In the genomic region with DNA sequence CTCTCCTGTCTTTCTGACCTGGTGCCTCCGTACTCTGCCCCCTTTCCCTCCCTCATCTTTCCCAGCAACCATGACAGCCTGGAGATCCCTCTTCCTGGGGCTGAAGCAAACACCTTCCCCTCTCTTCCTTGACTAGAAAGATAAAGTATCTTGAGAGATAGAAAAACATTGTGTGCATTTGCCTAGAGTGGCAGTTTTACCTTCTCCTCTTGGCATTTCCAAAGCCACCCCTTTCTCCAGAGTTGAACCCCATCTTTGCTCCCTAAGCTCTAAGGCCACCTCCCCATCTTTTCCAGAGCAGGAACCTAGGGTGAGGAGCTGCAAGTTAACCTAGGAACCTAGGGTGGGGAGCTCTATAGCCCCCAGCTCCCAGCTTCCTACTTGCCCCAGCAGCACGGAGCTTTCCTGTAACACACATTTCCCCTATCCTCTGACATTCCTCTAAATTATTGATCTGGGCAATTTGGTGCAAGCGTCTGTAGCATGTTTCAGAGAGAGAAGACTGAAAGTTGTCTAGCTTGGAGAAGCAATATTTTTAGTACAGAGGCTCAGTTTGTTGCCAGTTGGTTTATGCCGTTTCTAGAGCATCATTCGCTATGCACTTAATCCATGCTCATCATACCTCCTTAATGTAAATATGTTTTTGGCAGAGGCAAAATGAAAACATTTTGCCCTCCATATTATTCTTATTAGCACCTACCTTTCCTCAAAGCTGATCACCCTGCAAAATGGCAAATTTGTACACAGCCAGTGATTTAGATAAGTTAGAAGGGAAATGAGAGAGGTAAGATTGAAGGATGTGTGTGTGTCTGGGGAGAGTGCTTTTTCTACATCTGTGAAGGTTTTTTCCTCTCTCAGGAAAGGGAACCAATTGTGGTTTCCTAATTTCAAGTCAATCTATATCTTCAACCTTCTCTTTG, we compare ENCODE assay signal across 1 cellular context.
TF ChIP-seq lines count a peak whose summit lies in the region.

No MANE protein-coding gene starts in this region.

TF ChIP-seq in IMR-90, 13 proteins besides CTCF, POLR2A, EP300 and RAD21:
- TF ChIP-seq FOS (IDR thresholded peaks at IDR 0.05; ENCODE audit: low read depth, low read length) (no peak), MAZ (IDR thresholded peaks at IDR 0.05; ENCODE audit: borderline replicate concordance, low read depth, low read length) (no peak), CEBPB (IDR thresholded peaks at IDR 0.05; ENCODE audit: low read depth, low read length) (no peak), BHLHE40 (IDR thresholded peaks at IDR 0.05; ENCODE audit: low read depth, low read length) (no peak), MXI1 (IDR thresholded peaks at IDR 0.05; ENCODE audit: borderline replicate concordance, low read depth, low read length) (no peak), CHD1 (IDR thresholded peaks at IDR 0.05; ENCODE audit: low read depth, low read length) (no peak), RFX5 (IDR thresholded peaks at IDR 0.05; ENCODE audit: low read depth, low read length) (no peak), MAFK (IDR thresholded peaks at IDR 0.05; ENCODE audit: low read depth, low read length) (no peak), SMC3 (IDR thresholded peaks at IDR 0.05; ENCODE audit: low read depth, low read length) (no peak), NFE2L2 (IDR thresholded peaks at IDR 0.05; ENCODE audit: low read depth, low read length) (no peak), RCOR1 (IDR thresholded peaks at IDR 0.05; ENCODE audit: insufficient replicate concordance, low read length) (no peak)
- TF ChIP-seq, protein P1, sequence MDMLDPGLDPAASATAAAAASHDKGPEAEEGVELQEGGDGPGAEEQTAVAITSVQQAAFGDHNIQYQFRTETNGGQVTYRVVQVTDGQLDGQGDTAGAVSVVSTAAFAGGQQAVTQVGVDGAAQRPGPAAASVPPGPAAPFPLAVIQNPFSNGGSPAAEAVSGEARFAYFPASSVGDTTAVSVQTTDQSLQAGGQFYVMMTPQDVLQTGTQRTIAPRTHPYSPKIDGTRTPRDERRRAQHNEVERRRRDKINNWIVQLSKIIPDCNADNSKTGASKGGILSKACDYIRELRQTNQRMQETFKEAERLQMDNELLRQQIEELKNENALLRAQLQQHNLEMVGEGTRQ (IDR thresholded peaks at IDR 0.05; ENCODE audit: low read depth, low read length), result no peak
- TF ChIP-seq, protein P2, sequence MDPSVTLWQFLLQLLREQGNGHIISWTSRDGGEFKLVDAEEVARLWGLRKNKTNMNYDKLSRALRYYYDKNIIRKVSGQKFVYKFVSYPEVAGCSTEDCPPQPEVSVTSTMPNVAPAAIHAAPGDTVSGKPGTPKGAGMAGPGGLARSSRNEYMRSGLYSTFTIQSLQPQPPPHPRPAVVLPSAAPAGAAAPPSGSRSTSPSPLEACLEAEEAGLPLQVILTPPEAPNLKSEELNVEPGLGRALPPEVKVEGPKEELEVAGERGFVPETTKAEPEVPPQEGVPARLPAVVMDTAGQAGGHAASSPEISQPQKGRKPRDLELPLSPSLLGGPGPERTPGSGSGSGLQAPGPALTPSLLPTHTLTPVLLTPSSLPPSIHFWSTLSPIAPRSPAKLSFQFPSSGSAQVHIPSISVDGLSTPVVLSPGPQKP (IDR thresholded peaks at IDR 0.05; ENCODE audit: borderline replicate concordance, low read depth, low read length), result no peak
